1 cellular context compared by ENCODE assay signal in the genomic region with DNA sequence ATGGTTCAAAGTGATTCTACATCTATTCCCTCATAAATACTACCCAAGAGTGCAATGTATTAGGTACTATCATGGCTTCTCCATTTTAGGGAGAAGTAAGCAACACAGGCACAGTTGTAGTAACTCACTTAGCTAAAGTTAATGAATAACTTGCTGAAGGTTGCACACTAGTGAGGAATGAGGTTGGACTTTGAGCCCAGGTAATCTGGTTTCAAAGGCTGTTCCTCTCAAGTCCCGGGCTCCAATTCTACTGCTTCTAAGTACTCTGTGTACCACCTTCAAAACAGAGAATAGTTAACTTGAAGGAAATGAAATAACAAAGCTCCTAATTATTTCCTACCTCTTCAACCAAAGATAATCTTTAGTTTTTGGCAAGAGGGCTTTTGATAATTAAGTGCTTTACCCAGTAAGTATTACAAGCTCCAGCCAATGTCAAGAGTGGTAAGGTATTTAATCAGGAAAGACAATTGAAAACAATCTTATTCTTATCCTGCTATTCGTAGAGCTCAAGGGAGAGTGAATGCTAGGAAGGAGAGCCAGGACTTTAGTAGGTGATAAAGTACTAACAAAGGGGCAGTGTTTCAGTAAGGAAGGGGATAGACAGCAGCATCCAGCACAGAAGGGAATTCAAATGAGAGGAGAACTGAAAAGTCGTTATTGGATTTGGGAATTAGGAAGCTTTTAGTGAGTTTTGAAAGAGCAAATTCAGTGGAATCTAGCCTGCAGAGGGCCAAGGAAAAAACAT.
TF ChIP-seq lines count a peak whose summit lies in the region.

No MANE protein-coding gene starts in this region.

TF ChIP-seq in HepG2, 621 proteins besides CTCF, POLR2A, EP300 and RAD21 (continued from another document and continues in another):
- TF ChIP-seq, protein P1, sequence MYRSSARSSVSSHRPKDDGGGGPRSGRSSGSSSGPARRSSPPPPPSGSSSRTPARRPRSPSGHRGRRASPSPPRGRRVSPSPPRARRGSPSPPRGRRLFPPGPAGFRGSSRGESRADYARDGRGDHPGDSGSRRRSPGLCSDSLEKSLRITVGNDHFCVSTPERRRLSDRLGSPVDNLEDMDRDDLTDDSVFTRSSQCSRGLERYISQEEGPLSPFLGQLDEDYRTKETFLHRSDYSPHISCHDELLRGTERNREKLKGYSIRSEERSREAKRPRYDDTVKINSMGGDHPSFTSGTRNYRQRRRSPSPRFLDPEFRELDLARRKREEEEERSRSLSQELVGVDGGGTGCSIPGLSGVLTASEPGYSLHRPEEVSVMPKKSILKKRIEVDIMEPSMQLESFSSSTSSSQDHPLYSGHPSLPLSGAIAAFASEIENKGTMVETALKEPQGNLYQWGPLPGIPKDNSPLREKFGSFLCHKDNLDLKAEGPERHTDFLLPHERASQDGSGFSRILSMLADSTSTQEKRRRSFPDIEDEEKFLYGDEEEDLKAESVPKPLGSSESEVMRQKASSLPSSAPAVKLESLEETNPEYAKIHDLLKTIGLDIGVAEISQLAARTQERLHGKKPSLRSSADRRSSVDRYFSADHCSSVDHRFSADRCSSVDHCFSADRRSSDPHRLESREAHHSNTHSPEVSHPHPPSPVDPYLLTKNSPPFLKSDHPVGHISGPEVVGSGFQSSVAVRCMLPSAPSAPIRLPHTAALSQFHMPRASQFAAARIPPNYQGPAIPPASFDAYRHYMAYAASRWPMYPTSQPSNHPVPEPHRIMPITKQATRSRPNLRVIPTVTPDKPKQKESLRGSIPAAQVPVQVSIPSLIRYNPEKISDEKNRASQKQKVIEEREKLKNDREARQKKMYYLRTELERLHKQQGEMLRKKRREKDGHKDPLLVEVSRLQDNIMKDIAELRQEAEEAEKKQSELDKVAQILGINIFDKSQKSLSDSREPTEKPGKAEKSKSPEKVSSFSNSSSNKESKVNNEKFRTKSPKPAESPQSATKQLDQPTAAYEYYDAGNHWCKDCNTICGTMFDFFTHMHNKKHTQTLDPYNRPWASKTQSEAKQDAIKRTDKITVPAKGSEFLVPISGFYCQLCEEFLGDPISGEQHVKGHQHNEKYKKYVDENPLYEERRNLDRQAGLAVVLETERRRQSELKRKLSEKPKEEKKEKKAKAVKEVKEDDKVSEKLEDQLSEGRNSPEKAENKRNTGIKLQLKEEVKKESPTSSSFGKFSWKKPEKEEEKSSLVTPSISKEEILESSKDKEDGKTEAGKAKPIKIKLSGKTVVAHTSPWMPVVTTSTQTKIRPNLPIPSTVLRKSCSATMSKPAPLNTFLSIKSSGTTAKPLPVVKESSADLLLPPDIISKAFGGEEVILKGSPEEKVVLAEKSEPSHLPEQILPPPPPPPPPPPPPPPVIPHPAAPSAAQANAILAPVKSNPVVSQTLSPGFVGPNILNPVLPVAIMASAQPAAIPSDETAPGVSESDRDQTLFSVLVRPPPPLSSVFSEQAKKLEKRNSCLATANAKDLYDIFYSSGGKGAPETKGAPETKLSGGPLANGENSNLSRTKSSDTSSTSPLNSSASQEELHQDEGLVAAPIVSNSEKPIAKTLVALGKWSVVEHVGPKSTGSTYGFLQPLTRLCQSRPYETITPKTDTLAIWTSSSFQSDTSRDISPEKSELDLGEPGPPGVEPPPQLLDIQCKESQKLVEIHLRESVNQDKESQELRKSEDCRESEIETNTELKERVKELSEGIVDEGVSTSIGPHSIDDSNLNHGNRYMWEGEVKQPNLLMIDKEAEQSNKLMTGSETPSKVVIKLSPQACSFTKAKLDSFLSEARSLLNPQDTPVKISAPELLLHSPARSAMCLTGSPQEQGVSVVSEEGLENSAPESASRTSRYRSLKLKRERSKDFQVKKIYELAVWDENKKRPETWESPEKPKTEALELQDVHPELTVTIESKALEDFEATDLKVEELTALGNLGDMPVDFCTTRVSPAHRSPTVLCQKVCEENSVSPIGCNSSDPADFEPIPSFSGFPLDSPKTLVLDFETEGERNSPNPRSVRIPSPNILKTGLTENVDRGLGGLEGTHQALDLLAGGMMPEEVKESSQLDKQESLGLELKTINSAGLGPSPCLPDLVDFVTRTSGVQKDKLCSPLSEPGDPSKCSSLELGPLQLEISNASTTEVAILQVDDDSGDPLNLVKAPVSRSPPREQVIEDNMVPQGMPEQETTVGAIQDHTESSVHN (CRISPR knock-in tag; IDR thresholded peaks at IDR 0.05) = no peak
- TF ChIP-seq, protein P2, sequence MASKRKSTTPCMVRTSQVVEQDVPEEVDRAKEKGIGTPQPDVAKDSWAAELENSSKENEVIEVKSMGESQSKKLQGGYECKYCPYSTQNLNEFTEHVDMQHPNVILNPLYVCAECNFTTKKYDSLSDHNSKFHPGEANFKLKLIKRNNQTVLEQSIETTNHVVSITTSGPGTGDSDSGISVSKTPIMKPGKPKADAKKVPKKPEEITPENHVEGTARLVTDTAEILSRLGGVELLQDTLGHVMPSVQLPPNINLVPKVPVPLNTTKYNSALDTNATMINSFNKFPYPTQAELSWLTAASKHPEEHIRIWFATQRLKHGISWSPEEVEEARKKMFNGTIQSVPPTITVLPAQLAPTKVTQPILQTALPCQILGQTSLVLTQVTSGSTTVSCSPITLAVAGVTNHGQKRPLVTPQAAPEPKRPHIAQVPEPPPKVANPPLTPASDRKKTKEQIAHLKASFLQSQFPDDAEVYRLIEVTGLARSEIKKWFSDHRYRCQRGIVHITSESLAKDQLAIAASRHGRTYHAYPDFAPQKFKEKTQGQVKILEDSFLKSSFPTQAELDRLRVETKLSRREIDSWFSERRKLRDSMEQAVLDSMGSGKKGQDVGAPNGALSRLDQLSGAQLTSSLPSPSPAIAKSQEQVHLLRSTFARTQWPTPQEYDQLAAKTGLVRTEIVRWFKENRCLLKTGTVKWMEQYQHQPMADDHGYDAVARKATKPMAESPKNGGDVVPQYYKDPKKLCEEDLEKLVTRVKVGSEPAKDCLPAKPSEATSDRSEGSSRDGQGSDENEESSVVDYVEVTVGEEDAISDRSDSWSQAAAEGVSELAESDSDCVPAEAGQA (IDR thresholded peaks at IDR 0.05; ENCODE audit: low read depth) = no peak
- TF ChIP-seq, protein P2 (CRISPR knock-in tag; IDR thresholded peaks at IDR 0.05; ENCODE audit: borderline replicate concordance) = no peak
- TF ChIP-seq, protein P3, sequence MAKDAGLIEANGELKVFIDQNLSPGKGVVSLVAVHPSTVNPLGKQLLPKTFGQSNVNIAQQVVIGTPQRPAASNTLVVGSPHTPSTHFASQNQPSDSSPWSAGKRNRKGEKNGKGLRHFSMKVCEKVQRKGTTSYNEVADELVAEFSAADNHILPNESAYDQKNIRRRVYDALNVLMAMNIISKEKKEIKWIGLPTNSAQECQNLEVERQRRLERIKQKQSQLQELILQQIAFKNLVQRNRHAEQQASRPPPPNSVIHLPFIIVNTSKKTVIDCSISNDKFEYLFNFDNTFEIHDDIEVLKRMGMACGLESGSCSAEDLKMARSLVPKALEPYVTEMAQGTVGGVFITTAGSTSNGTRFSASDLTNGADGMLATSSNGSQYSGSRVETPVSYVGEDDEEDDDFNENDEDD (CRISPR knock-in tag; IDR thresholded peaks at IDR 0.05; ENCODE audit: borderline replicate concordance) = no peak
- no peak for TF ChIP-seq MIER2 (CRISPR knock-in tag; IDR thresholded peaks at IDR 0.05)
- TF ChIP-seq CENPT (CRISPR knock-in tag; IDR thresholded peaks at IDR 0.05; ENCODE audit: low read depth) = no peak
- TF ChIP-seq, protein P4, sequence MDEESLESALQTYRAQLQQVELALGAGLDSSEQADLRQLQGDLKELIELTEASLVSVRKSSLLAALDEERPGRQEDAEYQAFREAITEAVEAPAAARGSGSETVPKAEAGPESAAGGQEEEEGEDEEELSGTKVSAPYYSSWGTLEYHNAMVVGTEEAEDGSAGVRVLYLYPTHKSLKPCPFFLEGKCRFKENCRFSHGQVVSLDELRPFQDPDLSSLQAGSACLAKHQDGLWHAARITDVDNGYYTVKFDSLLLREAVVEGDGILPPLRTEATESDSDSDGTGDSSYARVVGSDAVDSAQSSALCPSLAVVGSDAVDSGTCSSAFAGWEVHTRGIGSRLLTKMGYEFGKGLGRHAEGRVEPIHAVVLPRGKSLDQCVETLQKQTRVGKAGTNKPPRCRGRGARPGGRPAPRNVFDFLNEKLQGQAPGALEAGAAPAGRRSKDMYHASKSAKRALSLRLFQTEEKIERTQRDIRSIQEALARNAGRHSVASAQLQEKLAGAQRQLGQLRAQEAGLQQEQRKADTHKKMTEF (CRISPR knock-in tag; IDR thresholded peaks at IDR 0.05) = peak; percentile 29; the same call in 1 of the 2 replicates
- no peak for TF ChIP-seq ZNF143 (CRISPR knock-in tag; IDR thresholded peaks at IDR 0.05)
- TF ChIP-seq ZNF335 (CRISPR knock-in tag; IDR thresholded peaks at IDR 0.05) = no peak
- no peak for TF ChIP-seq SPEN (CRISPR knock-in tag; IDR thresholded peaks at IDR 0.05; ENCODE audit: low read depth)
- TF ChIP-seq MAFK (conservative IDR thresholded peaks at IDR 0.05 in 1 of 2, IDR thresholded peaks at IDR 0.05 in 1 of 2; ENCODE audit: low read length in 2 of 2) = no peak
- no peak for TF ChIP-seq ETV6 (CRISPR knock-in tag; conservative IDR thresholded peaks at IDR 0.05)
- no peak for TF ChIP-seq ZSCAN22 (CRISPR knock-in tag; IDR thresholded peaks at IDR 0.05)
- TF ChIP-seq HNF1A (IDR thresholded peaks at IDR 0.05; ENCODE audit: low read depth) = peak; percentile 99
- TF ChIP-seq HNF1A (CRISPR knock-in tag; IDR thresholded peaks at IDR 0.05; ENCODE audit: borderline replicate concordance) = peak; percentile 99
- no peak for TF ChIP-seq ZNF704 (CRISPR knock-in tag; IDR thresholded peaks at IDR 0.05; ENCODE audit: borderline replicate concordance)
- no peak for TF ChIP-seq SP4 (CRISPR knock-in tag; IDR thresholded peaks at IDR 0.05)
- no peak for TF ChIP-seq ATF1 (CRISPR knock-in tag; IDR thresholded peaks at IDR 0.05)
- TF ChIP-seq MLXIP (CRISPR knock-in tag; IDR thresholded peaks at IDR 0.05; ENCODE audit: borderline replicate concordance) = no peak
- TF ChIP-seq MATR3 (CRISPR knock-in tag; IDR thresholded peaks at IDR 0.05) = no peak
- no peak for TF ChIP-seq SNRNP70 (IDR thresholded peaks at IDR 0.05; ENCODE audit: low read depth, low read length)
